18 cellular contexts compared by ENCODE assay signal in the genomic region with DNA sequence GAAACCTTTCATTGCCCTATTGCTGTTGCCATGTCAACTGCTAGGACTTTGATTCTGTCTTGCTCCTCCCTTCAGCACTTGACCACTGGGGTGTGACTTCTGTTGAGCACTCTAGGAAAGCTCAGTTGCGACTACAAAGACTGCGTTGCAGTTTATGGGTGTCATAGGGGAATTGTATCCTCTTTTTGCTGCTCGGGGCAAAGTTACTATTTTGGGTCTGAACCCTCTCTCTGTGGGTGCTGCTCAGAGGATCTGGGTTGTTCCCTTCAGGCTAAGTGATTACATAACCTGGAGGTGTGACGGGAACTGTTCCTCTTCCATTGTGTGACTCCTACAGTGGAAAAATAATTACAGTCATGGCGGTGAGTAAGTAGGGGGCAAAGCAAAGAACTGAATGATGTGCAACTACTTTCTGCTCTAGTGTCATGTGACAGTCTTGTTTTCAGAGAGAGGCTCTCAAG. TPM values are rescaled to one million over a fixed set of nuclear protein-coding genes. Genes with fewer than 3 reads are reported as not detected.
DNase-seq lines count a peak whose midpoint lies in the region; ATAC-seq, FAIRE-seq and TF ChIP-seq lines count a peak whose summit lies in the region.
"Had no signal": no experiment of that assay in that cellular context is flagged by ENCODE, and none has a peak within 500 bp of the region (broad histone marks: within the 10 kb centered on the region; RNA-seq: fewer than 3 reads in every experiment).

No MANE protein-coding gene starts in this region.

- H3K9ac ChIP-seq in K562 (ENCODE audit: insufficient read depth in 1 of 2, low read depth in 2 of 2, low read length in 2 of 2): no peak overlapping the region
- H3K9ac ChIP-seq: GM23248 had no signal

- no peak overlapping the region for H3K27ac ChIP-seq in K562 (ENCODE audit: extremely low read depth, low read depth, low read length)
- peak overlapping the region in 1 of 2 donors; percentile 7 for H3K27ac ChIP-seq in left lung
- H3K27ac ChIP-seq: GM23248, testis had no signal

- no peak for TF ChIP-seq EP300 in K562 (IDR thresholded peaks at IDR 0.05; ENCODE audit: low read length)

- H3K36me3 Mint-ChIP-seq in CD14-positive monocyte: no peaks in the 10 kb centered on the region
- H3K36me3 Mint-ChIP-seq: activated naive CD8-positive, alpha-beta T cell; memory B cell had no signal

- no TSS peak for BruUV-seq in K562 (replicated peaks; lab: Mats Ljungman, UMichigan)

- intact Hi-C loops in CD14-positive monocyte (cut with micrococcal nuclease): no loop called here
- intact Hi-C loops in K562 (cut with micrococcal nuclease): no loop called here
- intact Hi-C loops in left lung (cut with DNase I): no loop called here

- FAIRE-seq in K562 (lab: Jason Lieb, UNC): no peak

- peaks cover 0 to 1% (median 0%) of the 10 kb centered on the region in 3 donors for H3K27me3 Mint-ChIP-seq in CD14-positive monocyte (ENCODE audit: low read depth in 3 of 3)
- H3K27me3 Mint-ChIP-seq: memory B cell, progenitor cell of endocrine pancreas had no signal

- H4K20me1 ChIP-seq in K562 (replicated peaks; ENCODE audit: control insufficient read depth, insufficient read depth, low read length): no peaks in the 10 kb centered on the region

- H3K36me3 ChIP-seq in K562 (ENCODE audit: control insufficient read depth, insufficient read depth, low read length) (no peaks in the 10 kb centered on the region), left lung (no peaks in the 10 kb centered on the region)

- H3K4me3 ChIP-seq in K562 (no peak overlapping the region), left lung (no peak overlapping the region)
- H3K4me3 ChIP-seq: dorsolateral prefrontal cortex, GM23248, testis had no signal

- H3K27me3 ChIP-seq in K562 (ENCODE audit: control insufficient read depth in 2 of 2, insufficient read depth in 2 of 2, low read length in 2 of 2) (no peaks in the 10 kb centered on the region), left lung (no peaks in the 10 kb centered on the region)
- H3K27me3 ChIP-seq: dorsolateral prefrontal cortex, testis had no signal

- TF ChIP-seq POLR2A in K562 (conservative IDR thresholded peaks at IDR 0.05): no peak

- peaks cover 4% of the 10 kb centered on the region for H3K4me1 Mint-ChIP-seq in CD14-positive monocyte
- H3K4me1 Mint-ChIP-seq: B cell, memory B cell had no signal

- peaks cover 0 to 8% (median 3%) of the 10 kb centered on the region in 7 donors for H3K9me3 Mint-ChIP-seq in CD14-positive monocyte

- in situ Hi-C loops in K562 (cut with MboI): no loop called here

- WGBS in K562 (ENCODE audit: insufficient coverage, low coverage, missing lambda C conversion rate): 2% methylated on average over 5 of the region's 5 CpGs

- ATAC-seq in K562: no peak
- ATAC-seq in left lung: peak; percentile 80
- no peak for ATAC-seq in HG02973 (IDR thresholded peaks at IDR 0.05; ENCODE audit: unreplicated experiment)

- peak overlapping the region in 1 of 2 donors; percentile 67 for H3K4me3 Mint-ChIP-seq in CD14-positive monocyte
- H3K4me3 Mint-ChIP-seq: activated naive CD8-positive, alpha-beta T cell; B cell; memory B cell had no signal

- H3K9me3 ChIP-seq in K562 (replicated peaks; ENCODE audit: control insufficient read depth, insufficient read depth, low read depth, low read length) (no peaks in the 10 kb centered on the region), left lung (no peaks in the 10 kb centered on the region)
- H3K9me3 ChIP-seq: testis had no signal

- CTCF ChIA-PET in K562 (lab: Yijun Ruan, JAX; ENCODE audit: low intra/inter-chr PET ratio): no interaction called here

- DNase-seq in CD14-positive monocyte (ENCODE audit: low spot score) (no peak), MV-4-11 (lab: John Stamatoyannopoulos, UW) (peak; percentile 77), K562 (ENCODE audit: extremely low read depth in 1 of 4, low spot score in 3 of 4) (no peak), left lung (peak in 1 of 2 donors; percentile 31), NCI-H1417 treated with DMSO at 0.1 percent for 48 hours (lab: John Stamatoyannopoulos, UW) (no peak)
- DNase-seq in stimulated activated naive CD4-positive, alpha-beta T cell (lab: John Stamatoyannopoulos, UW): no peak
- no peak for DNase-seq in activated T-cell treated with anti-CD3 and anti-CD28 coated beads, Interleukin-2, amount 50 U/mL, for 1 hour
- DNase-seq: activated CD4-positive, alpha-beta T cell treated with anti-CD3 and anti-CD28 coated beads, Interleukin-2, amount 50 U/mL, for 48 hours; GM23248; MM.1S; NK-92 treated with Interleukin-12 subunit alpha and Interleukin-12 subunit beta, amount 100 ng/mL, for 24 hours; testis had no signal

- no peak overlapping the region for H3K4me2 ChIP-seq in K562 (ENCODE audit: insufficient read depth, low read length)

- no peak overlapping the region for H2AFZ ChIP-seq in K562 (ENCODE audit: low read depth, low read length)
- H2AFZ ChIP-seq: GM23248 had no signal

- H3K9me1 ChIP-seq in K562 (ENCODE audit: control insufficient read depth, insufficient read depth, low read length): no peaks in the 10 kb centered on the region

- TF ChIP-seq RAD21 in K562 (CRISPR knock-in tag; conservative IDR thresholded peaks at IDR 0.05 in 1 of 2, IDR thresholded peaks at IDR 0.05 in 1 of 2): no peak

- peak overlapping the region in 5 of 7 donors; percentile 81 to 93 (median 83) for H3K27ac Mint-ChIP-seq in CD14-positive monocyte
- H3K27ac Mint-ChIP-seq: activated naive CD8-positive, alpha-beta T cell; B cell; memory B cell; progenitor cell of endocrine pancreas had no signal

- H3K4me1 ChIP-seq in K562 (replicated peaks in 1 of 2; ENCODE audit: control insufficient read depth in 2 of 2, insufficient read depth in 2 of 2, low read length in 2 of 2) (no peaks in the 10 kb centered on the region), left lung (peaks cover 0 to 5% of the 10 kb centered on the region in 2 donors)
- H3K4me1 ChIP-seq: testis had no signal

- TF ChIP-seq CTCF in CD14-positive monocyte (IDR thresholded peaks at IDR 0.05) (no peak), K562 (IDR thresholded peaks at IDR 0.05 in 2 of 3, conservative IDR thresholded peaks at IDR 0.05 in 1 of 3; ENCODE audit: insufficient read depth in 2 of 3, low read depth in 1 of 3, low read length in 3 of 3) (no peak), left lung (IDR thresholded peaks at IDR 0.05) (no peak)

- POLR2A ChIA-PET in K562 (lab: Yijun Ruan, JAX): no interaction called here

- H3K79me2 ChIP-seq in K562 (ENCODE audit: control insufficient read depth, insufficient read depth, low read length): no peaks in the 10 kb centered on the region

TF ChIP-seq in K562, 482 proteins besides CTCF, POLR2A, EP300 and RAD21:
- TF ChIP-seq RFX1 (IDR thresholded peaks at IDR 0.05) (0 out of 2 replicates have a peak, but pooled peaks have one; percentile 25), MCM7 (IDR thresholded peaks at IDR 0.05) (no peak)
- TF ChIP-seq, protein P1, sequence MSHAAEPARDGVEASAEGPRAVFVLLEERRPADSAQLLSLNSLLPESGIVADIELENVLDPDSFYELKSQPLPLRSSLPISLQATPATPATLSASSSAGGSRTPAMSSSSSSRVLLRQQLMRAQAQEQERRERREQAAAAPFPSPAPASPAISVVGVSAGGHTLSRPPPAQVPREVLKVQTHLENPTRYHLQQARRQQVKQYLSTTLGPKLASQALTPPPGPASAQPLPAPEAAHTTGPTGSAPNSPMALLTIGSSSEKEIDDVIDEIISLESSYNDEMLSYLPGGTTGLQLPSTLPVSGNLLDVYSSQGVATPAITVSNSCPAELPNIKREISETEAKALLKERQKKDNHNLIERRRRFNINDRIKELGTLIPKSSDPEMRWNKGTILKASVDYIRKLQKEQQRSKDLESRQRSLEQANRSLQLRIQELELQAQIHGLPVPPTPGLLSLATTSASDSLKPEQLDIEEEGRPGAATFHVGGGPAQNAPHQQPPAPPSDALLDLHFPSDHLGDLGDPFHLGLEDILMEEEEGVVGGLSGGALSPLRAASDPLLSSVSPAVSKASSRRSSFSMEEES (CRISPR knock-in tag; IDR thresholded peaks at IDR 0.05): peak; percentile 32; the same call in 1 of the 2 replicates
TF ChIP-seq in K562: peak in this region for 2.

RNA-seq across cellular contexts. Expression of a gene that starts 44.3 kb away (rescaled TPM):
- polyA plus RNA-seq in CD14-positive monocyte (not detected), K562 (2011; rRNA removed) (0.03 and 0.05 TPM in 2 replicates), K562 (2014; fragmentation: Illumina TruSeq; extraction: Trizol) (0.03 TPM in 1 of 2 replicates, not detected in the other), K562 (2014; fragmentation: Nextera tagmentation; extraction: Ambion mirVana) (not detected), K562 (2014; rRNA removed) (0.15 TPM in 1 of 2 replicates, not detected in the other)
- 0.09 TPM in 1 of 2 replicates, not detected in the other for total RNA-seq in K562 (2011; cell fraction: chromatin; rRNA removed; ENCODE audit: low replicate concordance)
- total RNA-seq in K562 (2011; cell fraction: nucleolus; rRNA removed): under 0.01 and 0.13 TPM in 2 replicates
- not detected in 2 replicates for total RNA-seq in K562 (2011; cell fraction: nucleoplasm; rRNA removed)
- total RNA-seq in K562 (2014; rRNA removed) (not detected in 2 replicates), K562 (2014; rRNA removed; fragmentation: Illumina TruSeq; extraction: Trizol) (not detected in 2 replicates), K562 (2015; rRNA removed; fragmentation: Illumina TruSeq; extraction: Trizol) (0.04 and 0.14 TPM in 2 replicates), K562 (2021) (0.04 and 0.09 TPM in 2 replicates), left lung (1 to 10 TPM in 1 of 2 donors, under 1 TPM in 1; 0.47 to 1.4 TPM)
- 0.04 and 0.06 TPM in 2 replicates for polyA plus RNA-seq in K562 (2011; cell fraction: cytosol; rRNA removed)
- 0.14 TPM in 2 replicates for polyA plus RNA-seq in K562 (2011; cell fraction: nucleus; rRNA removed)
- 0.04 and 0.07 TPM in 2 replicates for polyA plus RNA-seq in K562 (2012)
- polyA minus RNA-seq in K562 (2011; rRNA and poly(A)+ RNA removed): 0.04 TPM in 1 of 2 replicates, not detected in the other
- polyA minus RNA-seq in K562 (2011; cell fraction: cytosol; rRNA and poly(A)+ RNA removed): not detected in 2 replicates
- polyA minus RNA-seq in K562 (2011; cell fraction: nucleus; rRNA and poly(A)+ RNA removed): 0.11 and 0.13 TPM in 2 replicates
